In the genomic region with DNA sequence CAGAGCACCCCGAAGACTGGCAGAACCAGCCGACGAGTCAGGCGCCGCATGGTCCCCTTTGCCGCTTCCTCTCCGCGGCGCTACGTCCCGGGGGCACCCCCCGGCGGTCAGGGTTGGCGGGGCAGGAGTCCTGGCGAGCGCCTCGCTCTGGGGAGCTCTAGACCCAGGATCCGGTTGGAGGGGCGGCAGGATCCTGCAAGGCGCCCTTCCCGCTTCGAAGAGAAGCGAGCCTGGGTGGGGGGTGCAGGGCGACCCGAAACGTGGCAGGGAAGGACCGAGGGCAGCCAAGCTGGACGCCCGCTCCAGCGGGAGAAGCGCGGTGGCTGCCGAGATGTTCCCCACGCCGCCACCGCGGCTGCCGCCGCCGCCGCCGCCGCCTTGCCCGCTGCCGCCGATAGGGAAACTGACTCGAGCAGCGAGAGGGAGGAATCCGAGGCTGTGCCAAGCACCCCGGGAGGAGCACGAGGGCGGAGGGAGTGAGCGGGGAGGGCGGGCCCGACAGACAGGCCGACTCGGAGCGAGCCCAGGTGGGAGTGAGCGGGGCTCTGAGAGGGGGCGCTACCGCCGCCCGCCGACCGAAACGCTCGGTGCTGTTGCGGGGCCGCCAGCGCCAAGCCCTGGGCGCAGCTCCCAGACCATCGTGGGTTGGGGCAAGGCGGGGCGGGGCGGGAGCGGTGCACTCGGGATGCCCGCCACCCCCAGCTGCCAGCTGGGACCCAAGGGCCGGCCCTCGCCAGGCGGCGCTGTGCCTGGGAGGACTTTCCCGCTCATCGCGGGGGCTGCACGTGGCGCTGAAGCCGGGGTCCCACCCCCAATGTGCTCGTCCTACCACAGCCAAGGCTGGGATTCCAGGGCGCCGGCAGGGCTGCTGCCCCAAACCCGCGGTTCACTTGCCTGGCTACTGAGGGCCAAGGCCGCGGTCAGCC, we compare ENCODE assay signal across 8 cellular contexts. TPM values are rescaled to one million over a fixed set of nuclear protein-coding genes. Genes with fewer than 3 reads are reported as not detected.
A peak's percentile ranks its signal among the peaks of the same experiment; 100 is the strongest.
DNase-seq lines count a peak whose midpoint lies in the region; ATAC-seq and TF ChIP-seq lines count a peak whose summit lies in the region.

A gene with protein sequence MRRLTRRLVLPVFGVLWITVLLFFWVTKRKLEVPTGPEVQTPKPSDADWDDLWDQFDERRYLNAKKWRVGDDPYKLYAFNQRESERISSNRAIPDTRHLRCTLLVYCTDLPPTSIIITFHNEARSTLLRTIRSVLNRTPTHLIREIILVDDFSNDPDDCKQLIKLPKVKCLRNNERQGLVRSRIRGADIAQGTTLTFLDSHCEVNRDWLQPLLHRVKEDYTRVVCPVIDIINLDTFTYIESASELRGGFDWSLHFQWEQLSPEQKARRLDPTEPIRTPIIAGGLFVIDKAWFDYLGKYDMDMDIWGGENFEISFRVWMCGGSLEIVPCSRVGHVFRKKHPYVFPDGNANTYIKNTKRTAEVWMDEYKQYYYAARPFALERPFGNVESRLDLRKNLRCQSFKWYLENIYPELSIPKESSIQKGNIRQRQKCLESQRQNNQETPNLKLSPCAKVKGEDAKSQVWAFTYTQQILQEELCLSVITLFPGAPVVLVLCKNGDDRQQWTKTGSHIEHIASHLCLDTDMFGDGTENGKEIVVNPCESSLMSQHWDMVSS (minus strand): TSS at position 404 of the 926 bp plus-strand sequence. CDS start 354 bp downstream, at position 50.

- H3K4me3 ChIP-seq in CD4-positive, alpha-beta memory T cell (ENCODE audit: low read length in 2 of 2) = peak within 1 kb of the TSS in 1 of 2 donors; percentile 28
- H3K4me3 ChIP-seq in neutrophil (ENCODE audit: low read depth in 1 of 2, low read length in 1 of 2) (peak within 1 kb of the TSS; percentile 76 to 82), upper lobe of right lung (peak within 1 kb of the TSS; percentile 50)

- no peak within 1 kb of the TSS for H3K27ac Mint-ChIP-seq in CD4-positive, alpha-beta memory T cell
- no peak within 1 kb of the TSS for H3K27ac Mint-ChIP-seq in activated naive CD4-positive, alpha-beta T cell treated with anti-CD3 and anti-CD28 coated beads, Interleukin-2, amount 50 U/mL, for 24 hours
- no peak within 1 kb of the TSS for H3K27ac Mint-ChIP-seq in glutamatergic neuron (ENCODE audit: unreplicated experiment)

- TF ChIP-seq CTCF in glutamatergic neuron (IDR thresholded peaks at IDR 0.05; ENCODE audit: partially characterized antibody, unreplicated experiment) (peak; percentile 57), neutrophil (IDR thresholded peaks at IDR 0.05) (peak; percentile 52), upper lobe of right lung (IDR thresholded peaks at IDR 0.05) (peak; percentile 46)

- intact Hi-C loops in CD4-positive, alpha-beta memory T cell (cut with micrococcal nuclease) = no loop called here
- intact Hi-C loops in upper lobe of right lung (cut with DNase I) = no loop called here

- no peak within 1 kb of the TSS for H3K27ac ChIP-seq in CD4-positive, alpha-beta memory T cell (ENCODE audit: low read depth, low read length)
- H3K27ac ChIP-seq in neutrophil (peak within 1 kb of the TSS; percentile 7), upper lobe of right lung (no peak within 1 kb of the TSS)

- H3K27me3 Mint-ChIP-seq in CD4-positive, alpha-beta memory T cell = peaks cover 31 to 50% of the 10 kb centered on the region in 2 donors
- peaks cover 40% of the 10 kb centered on the region for H3K27me3 Mint-ChIP-seq in activated naive CD4-positive, alpha-beta T cell treated with anti-CD3 and anti-CD28 coated beads, Interleukin-2, amount 50 U/mL, for 24 hours
- H3K27me3 Mint-ChIP-seq in glutamatergic neuron (ENCODE audit: unreplicated experiment) = peaks cover 12% of the 10 kb centered on the region

- POLR2A ChIA-PET in CD4-positive, alpha-beta memory T cell (lab: Charles Lee; ENCODE audit: partially characterized antibody) = interaction anchor here (1.3 kb wide), 1 partner anchor 12 kb away, joined by 3 read pairs; no protein-coding TSS in a partner anchor

- peaks cover 6 to 11% (median 8%) of the 10 kb centered on the region in 4 donors for H3K4me1 Mint-ChIP-seq in CD4-positive, alpha-beta memory T cell
- peaks cover 7% of the 10 kb centered on the region for H3K4me1 Mint-ChIP-seq in activated naive CD4-positive, alpha-beta T cell treated with anti-CD3 and anti-CD28 coated beads, Interleukin-2, amount 50 U/mL, for 24 hours
- H3K4me1 Mint-ChIP-seq in glutamatergic neuron (ENCODE audit: low read depth, unreplicated experiment) = peaks cover 15% of the 10 kb centered on the region

- H3K9me3 ChIP-seq in CD4-positive, alpha-beta memory T cell (ENCODE audit: control insufficient read depth in 1 of 2, low read length in 2 of 2) = no peaks in the 10 kb centered on the region
- no peaks in the 10 kb centered on the region for H3K9me3 ChIP-seq in neutrophil
- no peaks in the 10 kb centered on the region for H3K9me3 ChIP-seq in upper lobe of right lung

- peaks cover 0 to 3% (median 0%) of the 10 kb centered on the region in 8 donors for H3K9me3 Mint-ChIP-seq in CD4-positive, alpha-beta memory T cell
- H3K9me3 Mint-ChIP-seq in activated naive CD4-positive, alpha-beta T cell treated with anti-CD3 and anti-CD28 coated beads, Interleukin-2, amount 50 U/mL, for 24 hours = no peaks in the 10 kb centered on the region
- peaks cover 4% of the 10 kb centered on the region for H3K9me3 Mint-ChIP-seq in glutamatergic neuron (ENCODE audit: unreplicated experiment)

- peaks cover 15% of the 10 kb centered on the region for H3K4me1 ChIP-seq in CD4-positive, alpha-beta memory T cell (ENCODE audit: insufficient read depth, low read length)
- H3K4me1 ChIP-seq in neutrophil (ENCODE audit: control insufficient read depth in 1 of 2, insufficient read depth in 1 of 2, low read depth in 1 of 2, low read length in 1 of 2) (peaks cover 19 to 21% of the 10 kb centered on the region in 2 experiments), upper lobe of right lung (peaks cover 9% of the 10 kb centered on the region)

- peak within 1 kb of the TSS in 7 of 8 donors; percentile 12 to 76 (median 57) for H3K4me3 Mint-ChIP-seq in CD4-positive, alpha-beta memory T cell
- H3K4me3 Mint-ChIP-seq in activated naive CD4-positive, alpha-beta T cell treated with anti-CD3 and anti-CD28 coated beads, Interleukin-2, amount 50 U/mL, for 24 hours = peak within 1 kb of the TSS; percentile 65
- H3K4me3 Mint-ChIP-seq in glutamatergic neuron (ENCODE audit: unreplicated experiment) = peak within 1 kb of the TSS; percentile 81

- CTCF ChIA-PET in CD4-positive, alpha-beta memory T cell (lab: Charles Lee; ENCODE audit: partially characterized antibody) = interaction anchor here (0.7 kb wide), 1 partner anchor 30 kb away, joined by 3 read pairs; no protein-coding TSS in a partner anchor

- ATAC-seq in GM21526 (IDR thresholded peaks at IDR 0.05; ENCODE audit: low FRiP score, unreplicated experiment) = peak; percentile 71
- ATAC-seq in upper lobe of right lung = peak; percentile 77
- ATAC-seq in GM18870 (IDR thresholded peaks at IDR 0.05; ENCODE audit: unreplicated experiment) = no peak

- no peaks in the 10 kb centered on the region for H3K36me3 ChIP-seq in CD4-positive, alpha-beta memory T cell (ENCODE audit: insufficient read depth, low read length)
- no peaks in the 10 kb centered on the region for H3K36me3 ChIP-seq in neutrophil
- H3K36me3 ChIP-seq in upper lobe of right lung = no peaks in the 10 kb centered on the region

- peak in 2 of 5 donors; percentile 1 to 11 for DNase-seq in CD4-positive, alpha-beta memory T cell
- DNase-seq in NCI-H510A treated with DMSO at 0.1 percent for 48 hours (lab: John Stamatoyannopoulos, UW) (peak; percentile 30), glutamatergic neuron (peak; percentile 85), upper lobe of right lung (peak; percentile 79)

- H3K36me3 Mint-ChIP-seq in CD4-positive, alpha-beta memory T cell = no peaks in the 10 kb centered on the region
- H3K36me3 Mint-ChIP-seq in activated naive CD4-positive, alpha-beta T cell treated with anti-CD3 and anti-CD28 coated beads, Interleukin-2, amount 50 U/mL, for 24 hours = no peaks in the 10 kb centered on the region
- H3K36me3 Mint-ChIP-seq in glutamatergic neuron (ENCODE audit: unreplicated experiment) = no peaks in the 10 kb centered on the region

- peaks cover 22% of the 10 kb centered on the region for H3K27me3 ChIP-seq in CD4-positive, alpha-beta memory T cell (ENCODE audit: insufficient read depth, low read length)
- H3K27me3 ChIP-seq in neutrophil (peaks cover 42% of the 10 kb centered on the region), upper lobe of right lung (peaks cover 41% of the 10 kb centered on the region)

RNA-seq across cellular contexts. Expression of the gene that starts here (rescaled TPM):
- total RNA-seq in CD4-positive, alpha-beta memory T cell = under 1 TPM in 1 of 2 experiments, not detected in 1; 0.32 TPM
- not detected for polyA plus RNA-seq in CD4-positive, alpha-beta memory T cell
- 14.4 TPM for total RNA-seq in glutamatergic neuron (ENCODE audit: unreplicated experiment)
- 0.81 TPM for total RNA-seq in upper lobe of right lung

Comparison
In these comparisons a context has a peak if more than half of its experiments do, and no peak if none do; other contexts are left out.
1. Peak in DNase-seq, ATAC-seq and H3K4me3 ChIP-seq in upper lobe of right lung; RNA of the gene not detected or under 1 TPM.